In the genomic region with DNA sequence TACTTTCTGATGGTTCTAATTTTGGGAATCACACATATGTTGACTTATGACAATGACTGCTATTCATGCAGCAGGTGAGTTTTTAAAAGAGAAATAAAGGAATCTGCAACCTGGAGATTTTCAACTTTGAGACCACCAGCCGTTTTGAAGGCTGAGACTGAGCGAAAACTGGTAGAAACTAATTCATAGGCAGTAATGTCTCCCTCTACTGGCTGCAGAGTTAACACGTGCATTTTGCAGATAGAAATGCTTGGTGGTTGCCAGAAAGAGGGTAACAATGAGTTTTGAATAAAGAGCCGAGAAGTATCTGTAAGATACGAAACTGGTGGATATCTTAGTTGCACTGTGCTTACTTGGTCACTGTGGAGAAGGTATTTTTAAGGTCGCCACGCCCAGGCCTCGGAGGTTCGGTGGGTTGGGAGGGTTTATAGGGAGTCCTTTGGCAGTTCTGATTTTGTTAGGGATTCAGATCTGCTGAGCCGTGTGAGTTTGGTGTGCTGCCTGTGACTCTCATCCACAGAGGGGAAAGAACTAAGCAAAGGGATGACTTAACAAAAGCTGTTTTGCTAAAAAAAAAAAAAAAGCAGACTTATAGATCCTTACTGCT, we compare ENCODE assay signal across 11 cellular contexts.
DNase-seq lines count a peak whose midpoint lies in the region; ATAC-seq, FAIRE-seq and TF ChIP-seq lines count a peak whose summit lies in the region.
"Had no signal": no experiment of that assay in that cellular context is flagged by ENCODE, and none has a peak within 500 bp of the region (broad histone marks: within the 10 kb centered on the region; RNA-seq: fewer than 3 reads in every experiment).

No MANE protein-coding gene starts in this region.

- peak; percentile 82 for FAIRE-seq in K562 (lab: Jason Lieb, UNC)
- no peak for FAIRE-seq in pancreas (lab: Jason Lieb, UNC)

- no peak overlapping the region for H3K27ac ChIP-seq in K562 (ENCODE audit: extremely low read depth, low read depth, low read length)
- no peak overlapping the region for H3K27ac ChIP-seq in pancreas

- H3K79me2 ChIP-seq in K562 (ENCODE audit: control insufficient read depth, insufficient read depth, low read length), result no peaks in the 10 kb centered on the region

- CTCF ChIA-PET in K562 (lab: Yijun Ruan, JAX; ENCODE audit: low intra/inter-chr PET ratio), result interaction anchor here (0.5 to 0.7 kb wide), 4 partner anchors 173 to 516 kb away, joined by 3 to 5 read pairs (median 4); no protein-coding TSS in a partner anchor

- H3K4me1 ChIP-seq in K562 (replicated peaks in 1 of 2; ENCODE audit: control insufficient read depth in 2 of 2, insufficient read depth in 2 of 2, low read length in 2 of 2) (no peaks in the 10 kb centered on the region), pancreas (no peaks in the 10 kb centered on the region)

- no peaks in the 10 kb centered on the region for H3K9me1 ChIP-seq in K562 (ENCODE audit: control insufficient read depth, insufficient read depth, low read length)

- H3K27me3 ChIP-seq in K562 (ENCODE audit: control insufficient read depth in 2 of 2, insufficient read depth in 2 of 2, low read length in 2 of 2), result no peaks in the 10 kb centered on the region
- no peaks in the 10 kb centered on the region for H3K27me3 ChIP-seq in pancreas

- peak; percentile 84 for ATAC-seq in K562
- peak in 1 of 4 donors; percentile 72 for ATAC-seq in pancreas
- no peak for ATAC-seq in HG03095 (IDR thresholded peaks at IDR 0.05; ENCODE audit: unreplicated experiment)
- ATAC-seq in HG02973 (IDR thresholded peaks at IDR 0.05; ENCODE audit: unreplicated experiment), result no peak
- ATAC-seq: activated T-cell treated with anti-CD3 and anti-CD28 coated beads, Interleukin-2, amount 50 U/mL, for 72 hours had no signal

- no peak overlapping the region for H2AFZ ChIP-seq in K562 (ENCODE audit: low read depth, low read length)

- in situ Hi-C loops in K562 (cut with MboI), result no loop called here

- TF ChIP-seq CTCF in LNCaP clone FGC (IDR thresholded peaks at IDR 0.05; ENCODE audit: control insufficient read depth, extremely low read depth, insufficient read depth) (peak; percentile 62), K562 (IDR thresholded peaks at IDR 0.05 in 2 of 3, conservative IDR thresholded peaks at IDR 0.05 in 1 of 3; ENCODE audit: insufficient read depth in 2 of 3, low read depth in 1 of 3, low read length in 3 of 3) (peak; percentile 51 to 77 (median 72)), pancreas (IDR thresholded peaks at IDR 0.05) (peak; percentile 12 to 36 (median 19))

- no peaks in the 10 kb centered on the region for H3K9me3 ChIP-seq in K562 (replicated peaks; ENCODE audit: control insufficient read depth, insufficient read depth, low read depth, low read length)
- no peaks in the 10 kb centered on the region for H3K9me3 ChIP-seq in pancreas

- intact Hi-C loops in K562 (cut with micrococcal nuclease), result loop anchor here (5.0 to 10.0 kb wide), 2 partner anchors 373 to 1020 kb away; no protein-coding TSS in a partner anchor
- intact Hi-C loops in pancreas (cut with DNase I), result no loop called here

- no TSS peak for BruUV-seq in K562 (replicated peaks; lab: Mats Ljungman, UMichigan)

- WGBS in K562 (ENCODE audit: insufficient coverage, low coverage, missing lambda C conversion rate), result 4% methylated on average over 10 of the region's 10 CpGs
- WGBS in pancreas, 2 donors, result 48 to 57% methylated on average over 10 of the region's 10 CpGs

- H4K20me1 ChIP-seq in K562 (replicated peaks; ENCODE audit: control insufficient read depth, insufficient read depth, low read length), result no peaks in the 10 kb centered on the region

- no peak for TF ChIP-seq EP300 in K562 (IDR thresholded peaks at IDR 0.05; ENCODE audit: low read length)

- no peak overlapping the region for H3K4me2 ChIP-seq in K562 (ENCODE audit: insufficient read depth, low read length)

- TF ChIP-seq RAD21 in K562 (CRISPR knock-in tag; conservative IDR thresholded peaks at IDR 0.05 in 1 of 2, IDR thresholded peaks at IDR 0.05 in 1 of 2), result peak in 1 of 2 experiments; percentile 58; a peak in 3 of 4 replicates

- POLR2A ChIA-PET in K562 (lab: Yijun Ruan, JAX), result no interaction called here

- H3K36me3 ChIP-seq in K562 (ENCODE audit: control insufficient read depth, insufficient read depth, low read length) (no peaks in the 10 kb centered on the region), pancreas (no peaks in the 10 kb centered on the region)

- DNase-seq in NCI-H1694 treated with DMSO at 0.1 percent for 48 hours (lab: John Stamatoyannopoulos, UW) (peak; percentile 6), NCI-H1694 (lab: John Stamatoyannopoulos, UW) (no peak), LNCaP clone FGC (ENCODE audit: low read depth) (peak; percentile 10), K562 (ENCODE audit: extremely low read depth in 1 of 4, low spot score in 3 of 4) (peak; percentile 28 to 50 (median 32)), pancreas (no peak), NCI-H2029 (lab: John Stamatoyannopoulos, UW) (no peak)
- DNase-seq: head of caudate nucleus, NCI-H187 treated with DMSO at 0.1 percent for 48 hours had no signal

- TF ChIP-seq POLR2A in K562 (conservative IDR thresholded peaks at IDR 0.05), result no peak

- H3K4me3 ChIP-seq in LNCaP clone FGC (ENCODE audit: low read depth, low read length), result no peak overlapping the region
- H3K4me3 ChIP-seq in K562, result no peak overlapping the region
- H3K4me3 ChIP-seq in pancreas, result no peak overlapping the region

- no peak overlapping the region for H3K9ac ChIP-seq in K562 (ENCODE audit: insufficient read depth in 1 of 2, low read depth in 2 of 2, low read length in 2 of 2)

TF ChIP-seq in K562, 482 proteins besides CTCF, POLR2A, EP300 and RAD21:
- peak; percentile 43 for TF ChIP-seq SMC3 (conservative IDR thresholded peaks at IDR 0.05; ENCODE audit: insufficient read depth, low read depth, low read length)
- TF ChIP-seq NFRKB (IDR thresholded peaks at IDR 0.05; ENCODE audit: low read depth), result no peak
- TF ChIP-seq, protein P1, sequence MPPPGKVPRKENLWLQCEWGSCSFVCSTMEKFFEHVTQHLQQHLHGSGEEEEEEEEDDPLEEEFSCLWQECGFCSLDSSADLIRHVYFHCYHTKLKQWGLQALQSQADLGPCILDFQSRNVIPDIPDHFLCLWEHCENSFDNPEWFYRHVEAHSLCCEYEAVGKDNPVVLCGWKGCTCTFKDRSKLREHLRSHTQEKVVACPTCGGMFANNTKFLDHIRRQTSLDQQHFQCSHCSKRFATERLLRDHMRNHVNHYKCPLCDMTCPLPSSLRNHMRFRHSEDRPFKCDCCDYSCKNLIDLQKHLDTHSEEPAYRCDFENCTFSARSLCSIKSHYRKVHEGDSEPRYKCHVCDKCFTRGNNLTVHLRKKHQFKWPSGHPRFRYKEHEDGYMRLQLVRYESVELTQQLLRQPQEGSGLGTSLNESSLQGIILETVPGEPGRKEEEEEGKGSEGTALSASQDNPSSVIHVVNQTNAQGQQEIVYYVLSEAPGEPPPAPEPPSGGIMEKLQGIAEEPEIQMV (tag; conservative IDR thresholded peaks at IDR 0.05; ENCODE audit: low read depth), result no peak

Comparison
In these comparisons a context has a peak if more than half of its experiments do, and no peak if none do; other contexts are left out.
1. DNase-seq: peak in NCI-H1694 treated with DMSO at 0.1 percent for 48 hours (single experiment), LNCaP clone FGC (single experiment) and K562 (4 of 4); none in NCI-H1694 (single experiment), pancreas (0 of 6) and NCI-H2029 (single experiment).
2. CTCF ChIP-seq: peak in every context shown above with its lines; median percentile 72 in K562; 62 in LNCaP clone FGC; 19 in pancreas.